In genomic region chrX:135973025-135973547, GRCh38 we compare ENCODE assay signal across 1 cellular context.
TF ChIP-seq lines count a peak whose summit lies in the region.

No MANE protein-coding gene starts in this region.

TF ChIP-seq in GM12878, 131 proteins besides CTCF, POLR2A, EP300 and RAD21:
- no peak for TF ChIP-seq JUND (IDR thresholded peaks at IDR 0.05; ENCODE audit: low read depth, low read length)
- 0 out of 2 replicates have a peak, but pooled peaks have one; percentile 23 for TF ChIP-seq JUNB (IDR thresholded peaks at IDR 0.05)
